20 cellular contexts compared by ENCODE assay signal in genomic region chr7:82723411-82723810, GRCh38.
DNase-seq lines count a peak whose midpoint lies in the region; ATAC-seq, FAIRE-seq and TF ChIP-seq lines count a peak whose summit lies in the region.
"Had no signal": no experiment of that assay in that cellular context is flagged by ENCODE, and none has a peak within 500 bp of the region (broad histone marks: within the 10 kb centered on the region; RNA-seq: fewer than 3 reads in every experiment).

No MANE protein-coding gene starts in this region.

- no peaks in the 10 kb centered on the region for H3K9me2 ChIP-seq in PC-3 (replicated peaks; ENCODE audit: low read length)

- WGBS in pancreas, 2 donors, result 15 to 32% methylated on average over 1 of the region's 1 CpG

- peak; percentile 20 for FAIRE-seq in urothelium cell line (lab: Jason Lieb, UNC)
- FAIRE-seq in pancreas (lab: Jason Lieb, UNC), result no peak
- FAIRE-seq: HTR-8/SVneo had no signal

- H3K4me2 ChIP-seq in PC-3 (ENCODE audit: low read length), result no peak overlapping the region

- DNase-seq in NCI-H748 (lab: John Stamatoyannopoulos, UW; ENCODE audit: unreplicated experiment) (peak; percentile 31), NCI-H748 treated with DMSO at 0.1 percent for 48 hours (lab: John Stamatoyannopoulos, UW) (no peak), PC-3 (peak; percentile 26), fibroblast of the aortic adventitia (ENCODE audit: low read depth) (peak; percentile 2), urothelium cell line (ENCODE audit: low spot score) (no peak), T-cell (no peak), pancreas (no peak)
- DNase-seq: 8988T; Calu3; CD4-positive, alpha-beta memory T cell; EL; H7; IMR-90; NCI-H1048; NCI-H1436 treated with DMSO at 0.1 percent for 48 hours; NCI-H2029 treated with DMSO at 0.1 percent for 48 hours; NCI-H446 treated with DMSO at 0.1 percent for 48 hours; NCI-H774 had no signal

- no peak for TF ChIP-seq CTCF in PC-3 (conservative IDR thresholded peaks at IDR 0.05; ENCODE audit: low read depth, low read length)
- TF ChIP-seq CTCF in fibroblast of the aortic adventitia (IDR thresholded peaks at IDR 0.05; ENCODE audit: insufficient read depth, low read length), result no peak
- TF ChIP-seq CTCF in pancreas (IDR thresholded peaks at IDR 0.05), result no peak

- no TSS peak for BruUV-seq in PC-3 (replicated peaks; lab: Mats Ljungman, UMichigan)

- no peak overlapping the region for H3K4me3 Mint-ChIP-seq in T-cell
- H3K4me3 Mint-ChIP-seq: CD4-positive, alpha-beta memory T cell had no signal

- H3K27me3 ChIP-seq in PC-3 (ENCODE audit: low read length) (no peaks in the 10 kb centered on the region), pancreas (no peaks in the 10 kb centered on the region)

- H3K9me3 Mint-ChIP-seq in T-cell, result no peaks in the 10 kb centered on the region

- no peak overlapping the region for H3K4me3 ChIP-seq in PC-3 (ENCODE audit: low read length)
- H3K4me3 ChIP-seq in fibroblast of the aortic adventitia (ENCODE audit: low read depth, low read length), result no peak overlapping the region
- no peak overlapping the region for H3K4me3 ChIP-seq in pancreas

- no peaks in the 10 kb centered on the region for H3K4me1 Mint-ChIP-seq in T-cell
- H3K4me1 Mint-ChIP-seq: CD4-positive, alpha-beta memory T cell had no signal

- H3K27me3 Mint-ChIP-seq in T-cell, result no peaks in the 10 kb centered on the region
- H3K27me3 Mint-ChIP-seq: CD4-positive, alpha-beta memory T cell had no signal

- peak; percentile 57 for ATAC-seq in PC-3
- ATAC-seq in T-cell (replicated peaks in 1 of 4), result no peak
- no peak for ATAC-seq in HG03159 (IDR thresholded peaks at IDR 0.05; ENCODE audit: unreplicated experiment)
- ATAC-seq in pancreas, result no peak

- H3K4me1 ChIP-seq in PC-3 (ENCODE audit: insufficient read depth, low read length) (no peaks in the 10 kb centered on the region), pancreas (no peaks in the 10 kb centered on the region)

- H3K9ac ChIP-seq in PC-3 (ENCODE audit: low read length), result no peak overlapping the region

- H2AFZ ChIP-seq in PC-3 (ENCODE audit: low read length), result no peak overlapping the region

- no peaks in the 10 kb centered on the region for H4K20me1 ChIP-seq in PC-3 (ENCODE audit: low read length)

- no peaks in the 10 kb centered on the region for H3F3A ChIP-seq in PC-3 (ENCODE audit: low read length, unreplicated experiment)

- intact Hi-C loops in PC-3 (cut with micrococcal nuclease), result loop anchor here (2.0 kb wide), 1 partner anchor 23 kb away; no protein-coding TSS in a partner anchor
- intact Hi-C loops in pancreas (cut with DNase I), result no loop called here

- H3K27ac ChIP-seq in PC-3 (ENCODE audit: low read length), result no peak overlapping the region
- H3K27ac ChIP-seq in pancreas, result no peak overlapping the region

- CTCF ChIA-PET in PC-3 (lab: Charles Lee) (interaction anchor here (0.6 to 0.7 kb wide), 3 partner anchors 133 to 565 kb away, joined by 3 to 6 read pairs (median 4); no protein-coding TSS in a partner anchor), T-cell (lab: Charles Lee) (interaction anchor here (0.6 to 0.7 kb wide), 2 partner anchors 54 to 123 kb away, joined by 3 to 4 read pairs; no protein-coding TSS in a partner anchor)

- H3K79me2 ChIP-seq in PC-3 (ENCODE audit: low read length), result no peaks in the 10 kb centered on the region

- no peaks in the 10 kb centered on the region for H3K9me3 ChIP-seq in PC-3 (ENCODE audit: low read length)
- H3K9me3 ChIP-seq in pancreas, result no peaks in the 10 kb centered on the region

- H3K36me3 Mint-ChIP-seq in T-cell, result no peaks in the 10 kb centered on the region
- H3K36me3 Mint-ChIP-seq: CD4-positive, alpha-beta memory T cell had no signal

- H3K27ac Mint-ChIP-seq in T-cell, result no peak overlapping the region
- H3K27ac Mint-ChIP-seq: CD4-positive, alpha-beta memory T cell had no signal

- POLR2A ChIA-PET in PC-3 (lab: Charles Lee; ENCODE audit: unreplicated experiment), result interaction anchor here (0.5 kb wide), 1 partner anchor 531 kb away, joined by 3 read pairs; no protein-coding TSS in a partner anchor
- POLR2A ChIA-PET in T-cell (lab: Charles Lee), result interaction anchor here in 1 of 2 donors (0.6 kb wide), 1 partner anchor 25 kb away, joined by 3 read pairs; no protein-coding TSS in a partner anchor

- H3K36me3 ChIP-seq in PC-3 (ENCODE audit: low read depth, low read length) (no peaks in the 10 kb centered on the region), pancreas (no peaks in the 10 kb centered on the region)

Comparison
In these comparisons a context has a peak if more than half of its experiments do, and no peak if none do; other contexts are left out.
1. DNase-seq: peak in NCI-H748 (single experiment), PC-3 (single experiment) and fibroblast of the aortic adventitia (single experiment); none in NCI-H748 treated with DMSO at 0.1 percent for 48 hours (single experiment), urothelium cell line (single experiment), T-cell (0 of 34) and pancreas (0 of 6).